8 cellular contexts compared by ENCODE assay signal in genomic region chr19:18281082-18282020, GRCh38. TPM values are rescaled to one million over a fixed set of nuclear protein-coding genes. Genes with fewer than 3 reads are reported as not detected.
DNase-seq lines count a peak whose midpoint lies in the region; ATAC-seq, FAIRE-seq and TF ChIP-seq lines count a peak whose summit lies in the region.

TSS of gene JUND (minus strand) at chr19:18281622. CDS start at chr19:18281484, 138 bp downstream.

- no peaks in the 10 kb centered on the region for H4K20me1 ChIP-seq in mammary epithelial cell (ENCODE audit: insufficient read depth, low read length)

- TF ChIP-seq CTCF in WI38 (IDR thresholded peaks at IDR 0.05; ENCODE audit: low read depth, low read length) (no peak), mammary epithelial cell (conservative IDR thresholded peaks at IDR 0.05 in 1 of 2, IDR thresholded peaks at IDR 0.05 in 1 of 2; ENCODE audit: extremely low read depth in 1 of 2, insufficient read depth in 1 of 2, low read depth in 1 of 2, low read length in 2 of 2) (no peak)

- peak within 1 kb of the TSS; percentile 78 for H3K4me2 ChIP-seq in mammary epithelial cell (ENCODE audit: insufficient read depth, low read depth, low read length)

- H3K36me3 ChIP-seq in mammary epithelial cell (ENCODE audit: insufficient read depth, low read length) (no peaks in the 10 kb centered on the region), small intestine (ENCODE audit: control insufficient read depth in 2 of 2, insufficient read depth in 2 of 2, low read length in 2 of 2) (peaks cover 3 to 9% of the 10 kb centered on the region in 2 donors)

- H3K4me1 ChIP-seq in mammary epithelial cell (ENCODE audit: insufficient read depth, low read length) (peaks cover 23% of the 10 kb centered on the region), small intestine (ENCODE audit: control insufficient read depth in 2 of 2, insufficient read depth in 1 of 2, low read depth in 1 of 2, low read length in 1 of 2) (peaks cover 0 to 4% of the 10 kb centered on the region in 2 donors)

- in situ Hi-C loops in mammary epithelial cell (cut with MboI; ENCODE audit: low sequenced_read_pairs in 2 of 2) = no loop called here

- H3K9me3 ChIP-seq in mammary epithelial cell (replicated peaks; ENCODE audit: insufficient read depth, low read length) = no peaks in the 10 kb centered on the region
- no peaks in the 10 kb centered on the region for H3K9me3 ChIP-seq in small intestine (ENCODE audit: control insufficient read depth, low read depth)

- H3K9ac ChIP-seq in mammary epithelial cell (ENCODE audit: insufficient read depth, low read length) = peak within 1 kb of the TSS; percentile 98

- dilution Hi-C loops in mammary epithelial cell (cut with HindIII; ENCODE audit: low sequenced_read_pairs) = no loop called here

- peak within 1 kb of the TSS; percentile 65 for H2AFZ ChIP-seq in mammary epithelial cell (ENCODE audit: low read depth, low read length)

- BruUV-seq in mammary epithelial cell (replicated peaks; lab: Mats Ljungman, UMichigan) = no TSS peak

- no peak for FAIRE-seq in small intestine (lab: Jason Lieb, UNC)

- H3K79me2 ChIP-seq in mammary epithelial cell (ENCODE audit: insufficient read depth, low read length) = peaks cover 33% of the 10 kb centered on the region

- peak within 1 kb of the TSS; percentile 95 for H3K27ac ChIP-seq in mammary epithelial cell (ENCODE audit: insufficient read depth, low read depth, low read length)
- H3K27ac ChIP-seq in small intestine (ENCODE audit: low read depth in 1 of 2, low read length in 1 of 2) = peak within 1 kb of the TSS; percentile 98 to 100

- H3K4me3 ChIP-seq in WI38 (ENCODE audit: low read depth, low read length) = peak within 1 kb of the TSS; percentile 69
- peak within 1 kb of the TSS; percentile 92 to 99 (median 96) for H3K4me3 ChIP-seq in mammary epithelial cell (replicated peaks in 1 of 3; ENCODE audit: insufficient read depth in 1 of 3, low read depth in 2 of 3, low read length in 3 of 3)
- peak within 1 kb of the TSS; percentile 93 to 98 for H3K4me3 ChIP-seq in small intestine (ENCODE audit: low read depth in 1 of 2, low read length in 2 of 2)

- intact Hi-C loops in mammary epithelial cell (cut with micrococcal nuclease) = loop anchor here (1.0 to 2.0 kb wide), 2 partner anchors 11 to 19 kb away; no protein-coding TSS in a partner anchor

- H3K27me3 ChIP-seq in mammary epithelial cell (ENCODE audit: insufficient read depth, low read length) (no peaks in the 10 kb centered on the region), small intestine (ENCODE audit: control insufficient read depth in 2 of 2, insufficient read depth in 2 of 2, low read length in 2 of 2) (no peaks in the 10 kb centered on the region)

- ATAC-seq in GM18873 (IDR thresholded peaks at IDR 0.05; ENCODE audit: low FRiP score, unreplicated experiment) = peak; percentile 49
- ATAC-seq in HG03135 (IDR thresholded peaks at IDR 0.05; ENCODE audit: unreplicated experiment) = peak; percentile 58

- CTCF ChIA-PET in mammary epithelial cell (lab: Charles Lee; ENCODE audit: low non-redundant PET) = interaction anchor here (0.5 to 0.6 kb wide), 2 partner anchors 47 kb away, joined by 3 to 6 read pairs; no protein-coding TSS in a partner anchor

- DNase-seq in AG08395 (ENCODE audit: low spot score) = peak; percentile 97
- DNase-seq in NCI-H2196 treated with DMSO at 0.1 percent for 48 hours (lab: John Stamatoyannopoulos, UW; ENCODE audit: unreplicated experiment) = peak; percentile 97
- DNase-seq in mammary epithelial cell = peak; percentile 98
- DNase-seq in iPS-NIHi11 (ENCODE audit: low spot score) = peak; percentile 91
- peak; percentile 96 for DNase-seq in small intestine

- WGBS in mammary epithelial cell (ENCODE audit: low coverage, missing lambda C conversion rate) = 8% methylated on average over 15 of the region's 138 CpGs
- 0% methylated on average over 44 to 138 of the region's 138 CpGs for WGBS in small intestine, 3 donors

RNA-seq across cellular contexts. Expression of gene JUND, which starts in this region (rescaled TPM):
- 10 to 100 TPM; 59.6 to 74.0 TPM for total RNA-seq in mammary epithelial cell
- polyA plus RNA-seq in mammary epithelial cell (30.0 TPM), small intestine (100 to 1,000 TPM; 129 to 211 (median 159) TPM)
- polyA minus RNA-seq in mammary epithelial cell = 4.4 TPM

Comparison
In these comparisons a context has a peak if more than half of its experiments do, and no peak if none do; other contexts are left out.
1. Peak in every context shown above with its lines: DNase-seq, ATAC-seq, H3K4me3 ChIP-seq and H3K27ac ChIP-seq.